ENCODE assay signal across 15 cellular contexts in the genomic region with DNA sequence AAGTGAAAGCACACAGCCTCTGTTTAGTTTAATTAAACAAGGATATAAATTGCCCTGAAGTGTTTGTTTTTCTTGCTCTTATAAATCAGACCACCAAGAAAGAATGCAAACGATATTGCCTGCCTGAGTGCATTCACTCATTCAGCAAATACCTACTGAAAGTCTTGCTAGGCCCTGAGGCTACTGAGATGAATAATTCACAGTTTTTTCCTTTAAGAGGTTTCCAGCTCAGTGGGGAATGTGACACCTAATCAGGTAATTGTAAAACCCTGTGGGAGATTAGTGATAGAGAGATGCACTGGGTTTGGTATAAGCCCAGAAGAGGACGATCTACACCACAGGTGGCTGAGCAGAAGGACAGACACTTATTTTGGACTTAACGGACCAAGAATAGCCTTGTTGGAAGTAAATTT.
DNase-seq lines count a peak whose midpoint lies in the region; ATAC-seq and TF ChIP-seq lines count a peak whose summit lies in the region.
"Had no signal": no experiment of that assay in that cellular context is flagged by ENCODE, and none has a peak within 500 bp of the region (broad histone marks: within the 10 kb centered on the region; RNA-seq: fewer than 3 reads in every experiment).

No MANE protein-coding gene starts in this region.

- peaks cover 0 to 15% of the 10 kb centered on the region in 2 donors for H3K9me3 ChIP-seq in left lung
- no peaks in the 10 kb centered on the region for H3K9me3 ChIP-seq in right lobe of liver
- H3K9me3 ChIP-seq: BE2C had no signal

- H3K27ac Mint-ChIP-seq in WTC11 = peak overlapping the region; percentile 52; the same call in 1 of the 2 replicates
- H3K27ac Mint-ChIP-seq: activated T-cell treated with anti-CD3 and anti-CD28 coated beads, Interleukin-2, amount 50 U/mL, for 72 hours had no signal

- H3K27me3 Mint-ChIP-seq in WTC11 (ENCODE audit: low read depth) = peaks cover 74% of the 10 kb centered on the region

- H3K4me3 ChIP-seq in left lung (no peak overlapping the region), right lobe of liver (no peak overlapping the region)
- H3K4me3 ChIP-seq: PC-9 had no signal

- TF ChIP-seq CTCF in WTC11 (IDR thresholded peaks at IDR 0.05) = no peak
- no peak for TF ChIP-seq CTCF in left lung (IDR thresholded peaks at IDR 0.05)
- TF ChIP-seq CTCF in right lobe of liver (IDR thresholded peaks at IDR 0.05) = no peak

- intact Hi-C loops in left lung (cut with DNase I) (no loop called here), right lobe of liver (cut with DNase I) (no loop called here)

- H3K36me3 ChIP-seq in left lung (no peaks in the 10 kb centered on the region), right lobe of liver (no peaks in the 10 kb centered on the region)
- H3K36me3 ChIP-seq: BE2C had no signal

- peak; percentile 93 for ATAC-seq in WTC11
- peak; percentile 72 for ATAC-seq in left lung
- ATAC-seq in right lobe of liver = no peak
- ATAC-seq: activated T-cell treated with anti-CD3 and anti-CD28 coated beads, Interleukin-2, amount 50 U/mL, for 72 hours; SK-N-SH treated with all-trans-retinoic acid at 6 μM for 48 hours had no signal

- 4% methylated on average over 3 of the region's 3 CpGs for WGBS in right lobe of liver (ENCODE audit: insufficient coverage, low coverage, low lambda C conversion rate, missing lambda C conversion rate)

- CTCF ChIA-PET in WTC11 (lab: Charles Lee) = interaction anchor here (1.3 kb wide), 1 partner anchor 187 kb away, joined by 4 read pairs; no protein-coding TSS in a partner anchor

- POLR2A ChIA-PET in WTC11 (lab: Charles Lee) = no interaction called here

- H3K4me1 ChIP-seq in left lung = no peaks in the 10 kb centered on the region
- H3K4me1 ChIP-seq in right lobe of liver = no peaks in the 10 kb centered on the region
- H3K4me1 ChIP-seq: BE2C had no signal

- peaks cover 28% of the 10 kb centered on the region for H3K36me3 Mint-ChIP-seq in WTC11

- DNase-seq in EH (ENCODE audit: low read depth) (peak; percentile 0), NCI-H1417 treated with DMSO at 0.1 percent for 48 hours (lab: John Stamatoyannopoulos, UW) (peak; percentile 71), WTC11 (ENCODE audit: low spot score) (no peak), left lung (no peak), NCI-H2227 (lab: John Stamatoyannopoulos, UW; ENCODE audit: unreplicated experiment) (no peak), right lobe of liver (no peak), NCI-H510A (lab: John Stamatoyannopoulos, UW) (no peak)
- no peak for DNase-seq in activated T-cell treated with anti-CD3 and anti-CD28 coated beads, Interleukin-2, amount 50 U/mL, for 1 hour
- DNase-seq: activated CD4-positive, alpha-beta T cell treated with anti-CD3 and anti-CD28 coated beads, Interleukin-2, amount 50 U/mL, for 4 hours; activated T-cell treated with anti-CD3 and anti-CD28 coated beads, Interleukin-2, amount 50 U/mL, for 72 hours; BE2C; central memory CD4-positive, alpha-beta T cell; NCI-H2081 treated with DMSO at 0.1 percent for 48 hours; PC-9 had no signal

- peaks cover 36% of the 10 kb centered on the region for H3K9me3 Mint-ChIP-seq in WTC11

- no peaks in the 10 kb centered on the region for H3K27me3 ChIP-seq in left lung
- no peaks in the 10 kb centered on the region for H3K27me3 ChIP-seq in right lobe of liver
- H3K27me3 ChIP-seq: BE2C had no signal

- H3K4me3 Mint-ChIP-seq in WTC11 = peak overlapping the region; percentile 11; the same call in 1 of the 2 replicates
- H3K4me3 Mint-ChIP-seq: activated T-cell treated with anti-CD3 and anti-CD28 coated beads, Interleukin-2, amount 50 U/mL, for 72 hours had no signal

- H3K4me1 Mint-ChIP-seq in WTC11 = peaks cover 39% of the 10 kb centered on the region

- H3K27ac ChIP-seq in left lung (no peak overlapping the region), right lobe of liver (no peak overlapping the region)
- H3K27ac ChIP-seq: PC-9 had no signal

- TF ChIP-seq POLR2A in right lobe of liver (IDR thresholded peaks at IDR 0.05) = no peak

TF ChIP-seq in WTC11, 78 proteins besides CTCF, POLR2A, EP300 and RAD21:
- TF ChIP-seq, protein P1, sequence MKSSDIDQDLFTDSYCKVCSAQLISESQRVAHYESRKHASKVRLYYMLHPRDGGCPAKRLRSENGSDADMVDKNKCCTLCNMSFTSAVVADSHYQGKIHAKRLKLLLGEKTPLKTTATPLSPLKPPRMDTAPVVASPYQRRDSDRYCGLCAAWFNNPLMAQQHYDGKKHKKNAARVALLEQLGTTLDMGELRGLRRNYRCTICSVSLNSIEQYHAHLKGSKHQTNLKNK (CRISPR knock-in tag; IDR thresholded peaks at IDR 0.05) = peak; percentile 83
- TF ChIP-seq RELA (CRISPR knock-in tag; IDR thresholded peaks at IDR 0.05; ENCODE audit: borderline replicate concordance) (no peak), ZNF423 (CRISPR knock-in tag; IDR thresholded peaks at IDR 0.05) (peak; percentile 53; the same call in 1 of the 2 replicates), MYBL2 (CRISPR knock-in tag; IDR thresholded peaks at IDR 0.05) (no peak)

Comparison
In these comparisons a context has a peak if more than half of its experiments do, and no peak if none do; other contexts are left out.
1. DNase-seq: peak in EH (single experiment) and NCI-H1417 treated with DMSO at 0.1 percent for 48 hours (single experiment); none in WTC11 (single experiment), left lung (0 of 2), NCI-H2227 (single experiment), activated T-cell treated with anti-CD3 and anti-CD28 coated beads, Interleukin-2, amount 50 U/mL, for 1 hour (single experiment), right lobe of liver (0 of 3) and NCI-H510A (single experiment).
2. ATAC-seq: peak in WTC11 (single experiment) and left lung (single experiment); none in right lobe of liver (0 of 4).